26 cellular contexts compared by ENCODE assay signal in genomic region chr6:44194326-44194725, GRCh38. TPM values are rescaled to one million over a fixed set of nuclear protein-coding genes. Genes with fewer than 3 reads are reported as not detected.
"Had no signal": no experiment of that assay in that cellular context is flagged by ENCODE, and none has a peak within 500 bp of the region (broad histone marks: within the 10 kb centered on the region; RNA-seq: fewer than 3 reads in every experiment).

No MANE protein-coding gene starts in this region.

- H3K36me3 ChIP-seq: MG63, SJCRH30 had no signal

- H3K36me3 Mint-ChIP-seq: brain had no signal

- DNase-seq: activated CD4-positive, alpha-beta T cell treated with anti-CD3 and anti-CD28 coated beads for 4 hours; activated CD4-positive, alpha-beta T cell treated with anti-CD3 and anti-CD28 coated beads, Interleukin-2, amount 50 U/mL, for 4 hours; activated CD8-positive, alpha-beta memory T cell treated with anti-CD3 and anti-CD28 coated beads, Interleukin-2, amount 50 U/mL, for 48 hours; activated CD8-positive, alpha-beta T cell treated with anti-CD3 and anti-CD28 coated beads, Interleukin-2, amount 10 ng/mL, durations not matched to agents 7 days and 5 days; activated naive CD4-positive, alpha-beta T cell treated with anti-CD3 and anti-CD28 coated beads, Interleukin-2, amount 50 U/mL, for 16 hours; activated T-cell treated with anti-CD3 and anti-CD28 coated beads, Interleukin-2, amount 50 U/mL, for 1 hour; MG63; MV-4-11; NCI-H1092 treated with DMSO at 0.1 percent for 48 hours; NCI-H1417 treated with DMSO at 0.1 percent for 48 hours; NCI-H1694; NCI-H2029 treated with DMSO at 0.1 percent for 48 hours; NCI-H345; NCI-H510A; NCI-H526 treated with DMSO at 0.1 percent for 48 hours; NCI-H82; SJCRH30; SK-N-SH; T-helper 1 cell had no signal

- H3K27me3 ChIP-seq: MG63, SJCRH30 had no signal

- H3K4me3 Mint-ChIP-seq: activated CD8-positive, alpha-beta T cell treated with anti-CD3 and anti-CD28 coated beads, Interleukin-2, amount 10 ng/mL, durations not matched to agents 7 days and 5 days; brain; T-helper 2 cell treated with Interferon-gamma antibody and Interleukin-4, amounts not matched to agents 5 μg/mL and 100 μg/mL, for 36 hours had no signal

- H3K9ac ChIP-seq: SK-N-SH had no signal

- H3K4me2 ChIP-seq: SK-N-SH had no signal

- H3K9me3 ChIP-seq: MG63, SJCRH30, SK-N-SH had no signal

- H3K9me3 Mint-ChIP-seq: brain; T-helper 2 cell treated with Interferon-gamma antibody and Interleukin-4, amounts not matched to agents 5 μg/mL and 100 μg/mL, for 36 hours had no signal

- ATAC-seq: activated CD4-positive, CD25-positive, alpha-beta regulatory T cell treated with anti-CD3 and anti-CD28 coated beads, Interleukin-2, amount 50 U/mL, for 24 hours; activated CD8-positive, alpha-beta T cell treated with anti-CD3 and anti-CD28 coated beads, Interleukin-2, amount 10 ng/mL, durations not matched to agents 7 days and 5 days; Right ventricle myocardium inferior had no signal

- H3K27ac Mint-ChIP-seq: activated CD8-positive, alpha-beta T cell treated with anti-CD3 and anti-CD28 coated beads, Interleukin-2, amount 10 ng/mL, durations not matched to agents 7 days and 5 days; brain; T-helper 2 cell treated with Interferon-gamma antibody and Interleukin-4, amounts not matched to agents 5 μg/mL and 100 μg/mL, for 36 hours had no signal

- H3K27ac ChIP-seq: SJCRH30 had no signal

- H3K4me3 ChIP-seq: MG63, SJCRH30 had no signal

RNA-seq across cellular contexts. Expression of gene MYMX, which starts 22.4 kb away (rescaled TPM):
- total RNA-seq: activated CD8-positive, alpha-beta T cell treated with anti-CD3 and anti-CD28 coated beads, Interleukin-2, amount 10 ng/mL, durations not matched to agents 7 days and 5 days; astrocyte; OCI-LY7; Right ventricle myocardium inferior; RPMI7951 had no signal
- polyA plus RNA-seq: SK-N-SH had no signal

RNA-seq across cellular contexts. Expression of gene CAPN11, which starts 35.7 kb away (rescaled TPM):
- total RNA-seq: astrocyte, OCI-LY7, RPMI7951 had no signal
- polyA plus RNA-seq: SK-N-SH had no signal
